In the genomic region with DNA sequence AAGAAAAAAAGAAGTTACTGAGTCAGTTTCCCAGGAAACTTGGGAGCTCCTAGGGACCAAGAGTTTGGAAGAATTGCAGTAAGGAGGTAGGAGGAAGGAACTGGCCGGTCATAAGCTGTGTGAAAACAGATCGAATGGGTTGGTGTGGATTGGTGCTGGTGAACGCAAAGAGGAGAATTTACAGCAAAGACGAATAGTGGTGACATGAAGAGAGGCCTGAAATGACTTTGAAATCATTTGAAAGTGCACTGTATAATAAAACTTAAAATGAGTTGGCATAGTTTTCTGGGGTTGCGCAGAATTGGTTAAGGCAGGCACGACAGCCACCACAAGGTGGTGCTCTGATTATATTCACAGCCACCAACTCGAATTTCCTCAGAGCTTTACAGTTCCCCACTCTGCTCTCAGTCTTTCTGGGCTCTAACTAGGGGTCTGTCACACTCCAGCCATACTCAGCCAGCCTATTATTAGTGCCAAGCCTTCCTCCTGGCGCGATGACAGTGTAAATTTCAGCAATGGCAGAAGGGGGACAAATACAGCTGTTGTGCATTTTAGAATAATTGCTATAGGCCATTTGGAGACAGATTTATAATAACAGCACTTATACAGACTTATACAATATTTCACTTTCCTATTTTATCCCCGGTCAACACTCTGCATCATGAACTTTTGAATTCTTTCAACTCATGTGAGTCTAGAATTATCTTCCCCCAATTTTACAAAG, we compare ENCODE assay signal across 2 cellular contexts.
TF ChIP-seq lines count a peak whose summit lies in the region.

No MANE protein-coding gene starts in this region.

TF ChIP-seq in IMR-90, 13 proteins besides CTCF, POLR2A, EP300 and RAD21 (continued from another document):
- TF ChIP-seq, protein P1, sequence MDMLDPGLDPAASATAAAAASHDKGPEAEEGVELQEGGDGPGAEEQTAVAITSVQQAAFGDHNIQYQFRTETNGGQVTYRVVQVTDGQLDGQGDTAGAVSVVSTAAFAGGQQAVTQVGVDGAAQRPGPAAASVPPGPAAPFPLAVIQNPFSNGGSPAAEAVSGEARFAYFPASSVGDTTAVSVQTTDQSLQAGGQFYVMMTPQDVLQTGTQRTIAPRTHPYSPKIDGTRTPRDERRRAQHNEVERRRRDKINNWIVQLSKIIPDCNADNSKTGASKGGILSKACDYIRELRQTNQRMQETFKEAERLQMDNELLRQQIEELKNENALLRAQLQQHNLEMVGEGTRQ (IDR thresholded peaks at IDR 0.05; ENCODE audit: low read depth, low read length) = no peak
- TF ChIP-seq SMC3 (IDR thresholded peaks at IDR 0.05; ENCODE audit: low read depth, low read length) (peak; percentile 59), FOS (IDR thresholded peaks at IDR 0.05; ENCODE audit: low read depth, low read length) (no peak), MAZ (IDR thresholded peaks at IDR 0.05; ENCODE audit: borderline replicate concordance, low read depth, low read length) (no peak), BHLHE40 (IDR thresholded peaks at IDR 0.05; ENCODE audit: low read depth, low read length) (no peak)

TF ChIP-seq in SK-N-SH, 30 proteins besides CTCF, POLR2A, EP300 and RAD21:
- TF ChIP-seq, protein P2, sequence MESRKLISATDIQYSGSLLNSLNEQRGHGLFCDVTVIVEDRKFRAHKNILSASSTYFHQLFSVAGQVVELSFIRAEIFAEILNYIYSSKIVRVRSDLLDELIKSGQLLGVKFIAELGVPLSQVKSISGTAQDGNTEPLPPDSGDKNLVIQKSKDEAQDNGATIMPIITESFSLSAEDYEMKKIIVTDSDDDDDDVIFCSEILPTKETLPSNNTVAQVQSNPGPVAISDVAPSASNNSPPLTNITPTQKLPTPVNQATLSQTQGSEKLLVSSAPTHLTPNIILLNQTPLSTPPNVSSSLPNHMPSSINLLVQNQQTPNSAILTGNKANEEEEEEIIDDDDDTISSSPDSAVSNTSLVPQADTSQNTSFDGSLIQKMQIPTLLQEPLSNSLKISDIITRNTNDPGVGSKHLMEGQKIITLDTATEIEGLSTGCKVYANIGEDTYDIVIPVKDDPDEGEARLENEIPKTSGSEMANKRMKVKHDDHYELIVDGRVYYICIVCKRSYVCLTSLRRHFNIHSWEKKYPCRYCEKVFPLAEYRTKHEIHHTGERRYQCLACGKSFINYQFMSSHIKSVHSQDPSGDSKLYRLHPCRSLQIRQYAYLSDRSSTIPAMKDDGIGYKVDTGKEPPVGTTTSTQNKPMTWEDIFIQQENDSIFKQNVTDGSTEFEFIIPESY (IDR thresholded peaks at IDR 0.05; ENCODE audit: borderline replicate concordance, low read depth) = no peak
- TF ChIP-seq SMC3 (IDR thresholded peaks at IDR 0.05; ENCODE audit: low read depth, low read length) = peak; percentile 77
